In genomic region chr11:29100967-29101366, GRCh38 we compare ENCODE assay signal across 2 cellular contexts.
TF ChIP-seq lines count a peak whose summit lies in the region.

No MANE protein-coding gene starts in this region.

TF ChIP-seq in HepG2, 621 proteins besides CTCF, POLR2A, EP300 and RAD21:
- no peak for TF ChIP-seq MYPOP (CRISPR knock-in tag; IDR thresholded peaks at IDR 0.05)
- no peak for TF ChIP-seq ARID2 (CRISPR knock-in tag; IDR thresholded peaks at IDR 0.05; ENCODE audit: borderline replicate concordance)
- peak; percentile 98 for TF ChIP-seq CREB1 (IDR thresholded peaks at IDR 0.05)
- TF ChIP-seq CREB1 (CRISPR knock-in tag; IDR thresholded peaks at IDR 0.05), result no peak
- no peak for TF ChIP-seq ZNF468 (CRISPR knock-in tag; IDR thresholded peaks at IDR 0.05)
- peak; percentile 98 for TF ChIP-seq ATF7 (IDR thresholded peaks at IDR 0.05)
- TF ChIP-seq ATF7 (CRISPR knock-in tag; IDR thresholded peaks at IDR 0.05), result no peak
- no peak for TF ChIP-seq ZNF44 (CRISPR knock-in tag; IDR thresholded peaks at IDR 0.05)
- TF ChIP-seq ZNF232 (CRISPR knock-in tag; IDR thresholded peaks at IDR 0.05; ENCODE audit: borderline replicate concordance), result no peak
- no peak for TF ChIP-seq DNMT3B (CRISPR knock-in tag; conservative IDR thresholded peaks at IDR 0.05)
- TF ChIP-seq FLYWCH1 (CRISPR knock-in tag; IDR thresholded peaks at IDR 0.05), result no peak
- no peak for TF ChIP-seq SMAD9 (CRISPR knock-in tag; IDR thresholded peaks at IDR 0.05)
- no peak for TF ChIP-seq ZNF292 (CRISPR knock-in tag; IDR thresholded peaks at IDR 0.05; ENCODE audit: borderline replicate concordance, low read depth)
- TF ChIP-seq TCF7L2 (IDR thresholded peaks at IDR 0.05; ENCODE audit: low read depth, low read length), result no peak
- no peak for TF ChIP-seq HMGXB3 (CRISPR knock-in tag; IDR thresholded peaks at IDR 0.05; ENCODE audit: borderline replicate concordance)
- TF ChIP-seq SKI (IDR thresholded peaks at IDR 0.05; ENCODE audit: partially characterized antibody), result no peak

TF ChIP-seq in IMR-90, 13 proteins besides CTCF, POLR2A, EP300 and RAD21:
- TF ChIP-seq NFE2L2 (IDR thresholded peaks at IDR 0.05; ENCODE audit: low read depth, low read length) (no peak), MXI1 (IDR thresholded peaks at IDR 0.05; ENCODE audit: borderline replicate concordance, low read depth, low read length) (no peak), RFX5 (IDR thresholded peaks at IDR 0.05; ENCODE audit: low read depth, low read length) (no peak), RCOR1 (IDR thresholded peaks at IDR 0.05; ENCODE audit: insufficient replicate concordance, low read length) (no peak), CEBPB (IDR thresholded peaks at IDR 0.05; ENCODE audit: low read depth, low read length) (no peak), MAZ (IDR thresholded peaks at IDR 0.05; ENCODE audit: borderline replicate concordance, low read depth, low read length) (no peak), FOS (IDR thresholded peaks at IDR 0.05; ENCODE audit: low read depth, low read length) (no peak), SMC3 (IDR thresholded peaks at IDR 0.05; ENCODE audit: low read depth, low read length) (no peak), USF2 (IDR thresholded peaks at IDR 0.05; ENCODE audit: low read depth, low read length) (no peak), BHLHE40 (IDR thresholded peaks at IDR 0.05; ENCODE audit: low read depth, low read length) (no peak), ELK1 (IDR thresholded peaks at IDR 0.05; ENCODE audit: borderline replicate concordance, low read depth, low read length) (no peak), CHD1 (IDR thresholded peaks at IDR 0.05; ENCODE audit: low read depth, low read length) (no peak), MAFK (IDR thresholded peaks at IDR 0.05; ENCODE audit: low read depth, low read length) (no peak)
TF ChIP-seq in IMR-90: peak in this region for 0.
